ENCODE assay signal across 24 cellular contexts in genomic region chr6:63140114-63140513, GRCh38.
A peak's percentile ranks its signal among the peaks of the same experiment; 100 is the strongest.
DNase-seq lines count a peak whose midpoint lies in the region; ATAC-seq, FAIRE-seq and TF ChIP-seq lines count a peak whose summit lies in the region.
"Had no signal": no experiment of that assay in that cellular context is flagged by ENCODE, and none has a peak within 500 bp of the region (broad histone marks: within the 10 kb centered on the region; RNA-seq: fewer than 3 reads in every experiment).

No MANE protein-coding gene starts in this region.

- H3K36me3 ChIP-seq in HepG2 (replicated peaks in 1 of 2; ENCODE audit: control insufficient read depth in 1 of 2, insufficient read depth in 2 of 2, low read length in 2 of 2) (no peaks in the 10 kb centered on the region), right lobe of liver (no peaks in the 10 kb centered on the region), uterus (no peaks in the 10 kb centered on the region)
- H3K36me3 ChIP-seq: BLaER1 treated with 17β-estradiol and CSF1 and Interleukin-3, amounts not matched to agents 10 nM and 100 nM had no signal

- POLR2A ChIA-PET in HepG2 (lab: Yijun Ruan, JAX), result no interaction called here

- ATAC-seq in HepG2 (no peak; the same call in 2 of the 3 replicates), right lobe of liver (peak; percentile 81 to 99 (median 86)), GM18867 (IDR thresholded peaks at IDR 0.05; ENCODE audit: unreplicated experiment) (no peak)
- ATAC-seq: A549, GM12878 had no signal

- peak overlapping the region; percentile 52 for H3K27ac ChIP-seq in C4-2B
- no peak overlapping the region for H3K27ac ChIP-seq in HepG2 (ENCODE audit: extremely low read length, insufficient read depth, low read length)
- H3K27ac ChIP-seq in right lobe of liver, result no peak overlapping the region
- H3K27ac ChIP-seq in uterus, result no peak overlapping the region
- H3K27ac ChIP-seq: 22Rv1; A549; BLaER1 treated with 17β-estradiol and CSF1 and Interleukin-3, amounts not matched to agents 10 nM and 100 nM had no signal

- H3K27me3 ChIP-seq in HepG2 (ENCODE audit: control insufficient read depth in 1 of 2, insufficient read depth in 2 of 2, low read length in 2 of 2) (no peaks in the 10 kb centered on the region), right lobe of liver (no peaks in the 10 kb centered on the region), uterus (no peaks in the 10 kb centered on the region)
- H3K27me3 ChIP-seq: BLaER1 treated with 17β-estradiol and CSF1 and Interleukin-3, amounts not matched to agents 10 nM and 100 nM had no signal

- no peak for TF ChIP-seq CTCF in C4-2B (conservative IDR thresholded peaks at IDR 0.05)
- TF ChIP-seq CTCF in HepG2 (CRISPR knock-in tag; IDR thresholded peaks at IDR 0.05), result no peak
- no peak for TF ChIP-seq CTCF in right lobe of liver (IDR thresholded peaks at IDR 0.05)
- TF ChIP-seq CTCF in uterus (IDR thresholded peaks at IDR 0.05), result no peak

- no peak overlapping the region for H2AFZ ChIP-seq in HepG2 (ENCODE audit: low read length)

- DNase-seq in HepG2 (ENCODE audit: low spot score) (no peak), right lobe of liver (no peak), uterus (no peak), NCI-H146 treated with DMSO at 0.1 percent for 48 hours (lab: John Stamatoyannopoulos, UW; ENCODE audit: unreplicated experiment) (no peak)
- DNase-seq: AML-193; CD4-positive, alpha-beta memory T cell; CD4-positive, CD25-positive, alpha-beta regulatory T cell; CD8-positive, alpha-beta memory T cell; COR-L47; DMS 273 treated with DMSO at 0.1 percent for 48 hours; DMS153; DMS79; DND-41; EL; GDM1 had no signal

- TF ChIP-seq POLR2A in HepG2 (IDR thresholded peaks at IDR 0.05; ENCODE audit: insufficient read depth in 1 of 2, low read depth in 2 of 2, low read length in 2 of 2) (no peak), right lobe of liver (IDR thresholded peaks at IDR 0.05) (no peak), uterus (IDR thresholded peaks at IDR 0.05) (no peak)

- FAIRE-seq in HepG2 (lab: Jason Lieb, UNC), result no peak
- FAIRE-seq: A549, GM12878, GM12892, GM18507, GM19239 had no signal

- no peaks in the 10 kb centered on the region for H3K79me2 ChIP-seq in HepG2 (ENCODE audit: insufficient read depth, low read length)

- no peak for TF ChIP-seq EP300 in HepG2 (IDR thresholded peaks at IDR 0.05; ENCODE audit: low read depth in 2 of 2, low read length in 2 of 2)
- no peak for TF ChIP-seq EP300 in HepG2 (CRISPR knock-in tag; IDR thresholded peaks at IDR 0.05; ENCODE audit: borderline replicate concordance)

- H3K9me3 ChIP-seq in HepG2 (ENCODE audit: low read length) (no peaks in the 10 kb centered on the region), right lobe of liver (no peaks in the 10 kb centered on the region), uterus (no peaks in the 10 kb centered on the region)
- H3K9me3 ChIP-seq: A549 had no signal

- H3K4me2 ChIP-seq in HepG2 (ENCODE audit: low read depth, low read length), result no peak overlapping the region
- H3K4me2 ChIP-seq: A549; BLaER1 treated with 17β-estradiol and CSF1 and Interleukin-3, amounts not matched to agents 10 nM and 100 nM had no signal

- TF ChIP-seq RAD21 in HepG2 (CRISPR knock-in tag; IDR thresholded peaks at IDR 0.05), result no peak

- intact Hi-C loops in HepG2 (cut with micrococcal nuclease; ENCODE audit: unreplicated experiment), result no loop called here
- intact Hi-C loops in right lobe of liver (cut with DNase I), result no loop called here
- intact Hi-C loops in uterus (cut with DNase I; ENCODE audit: low total_unique reads), result no loop called here

- WGBS in HepG2 (ENCODE audit: low lambda C conversion rate), result 17% methylated on average over 3 of the region's 3 CpGs
- 87% methylated on average over 3 of the region's 3 CpGs for WGBS in right lobe of liver (ENCODE audit: insufficient coverage, low coverage, low lambda C conversion rate, missing lambda C conversion rate)

- no peak overlapping the region for H3K4me3 ChIP-seq in HepG2 (replicated peaks in 1 of 3; ENCODE audit: insufficient read depth in 1 of 3, low read depth in 2 of 3, low read length in 3 of 3)
- H3K4me3 ChIP-seq in right lobe of liver, result no peak overlapping the region
- H3K4me3 ChIP-seq in uterus, result no peak overlapping the region
- H3K4me3 ChIP-seq: A549; BLaER1 treated with 17β-estradiol and CSF1 and Interleukin-3, amounts not matched to agents 10 nM and 100 nM; GM12878 had no signal

- CTCF ChIA-PET in HepG2 (lab: Yijun Ruan, JAX; ENCODE audit: low intra/inter-chr PET ratio, low total read pairs), result no interaction called here

- no peak overlapping the region for H3K9ac ChIP-seq in HepG2 (ENCODE audit: insufficient read depth, low read depth, low read length)
- H3K9ac ChIP-seq: BLaER1 treated with 17β-estradiol and CSF1 and Interleukin-3, amounts not matched to agents 10 nM and 100 nM had no signal

- H3K4me1 ChIP-seq in HepG2 (ENCODE audit: insufficient read depth, low read length) (no peaks in the 10 kb centered on the region), right lobe of liver (peaks cover 0 to 12% (median 0%) of the 10 kb centered on the region in 4 donors), uterus (no peaks in the 10 kb centered on the region)
- H3K4me1 ChIP-seq: A549; BLaER1 treated with 17β-estradiol and CSF1 and Interleukin-3, amounts not matched to agents 10 nM and 100 nM had no signal

- in situ Hi-C loops in HepG2 (cut with HindIII; ENCODE audit: extremely low pct_ligation_motif_present, low pct_unique_long_range_greater_than_20kb), result no loop called here

- BruUV-seq in HepG2 (replicated peaks; lab: Mats Ljungman, UMichigan), result no TSS peak

- no peaks in the 10 kb centered on the region for H4K20me1 ChIP-seq in HepG2 (ENCODE audit: insufficient read depth, low read length)
- H4K20me1 ChIP-seq: BLaER1 treated with 17β-estradiol and CSF1 and Interleukin-3, amounts not matched to agents 10 nM and 100 nM had no signal

TF ChIP-seq in HepG2, 621 proteins besides CTCF, POLR2A, EP300 and RAD21:
- TF ChIP-seq ZNF354B (CRISPR knock-in tag; IDR thresholded peaks at IDR 0.05) (no peak), HBP1 (CRISPR knock-in tag; IDR thresholded peaks at IDR 0.05; ENCODE audit: low read depth) (no peak), GABPA (IDR thresholded peaks at IDR 0.05; ENCODE audit: low read depth, low read length) (0 out of 2 replicates have a peak, but pooled peaks have one; percentile 7), GABPA (CRISPR knock-in tag; IDR thresholded peaks at IDR 0.05; ENCODE audit: low read depth) (no peak), ZNF326 (CRISPR knock-in tag; IDR thresholded peaks at IDR 0.05; ENCODE audit: borderline replicate concordance) (no peak)

Comparison
In these comparisons a context has a peak if more than half of its experiments do, and no peak if none do; other contexts are left out.
1. ATAC-seq: peak in right lobe of liver (4 of 4); none in HepG2 (single experiment) and GM18867 (single experiment).